14 cellular contexts compared by ENCODE assay signal in genomic region chr7:12770227-12770975, GRCh38.
DNase-seq lines count a peak whose midpoint lies in the region; ATAC-seq and TF ChIP-seq lines count a peak whose summit lies in the region.
"Had no signal": no experiment of that assay in that cellular context is flagged by ENCODE, and none has a peak within 500 bp of the region (broad histone marks: within the 10 kb centered on the region; RNA-seq: fewer than 3 reads in every experiment).

No MANE protein-coding gene starts in this region.

- H3K4me1 ChIP-seq in iPS-20b (ENCODE audit: insufficient read depth, low read length) (peaks cover 39% of the 10 kb centered on the region), transverse colon (peaks cover 0 to 28% (median 21%) of the 10 kb centered on the region in 4 donors)

- no peaks in the 10 kb centered on the region for H3K27me3 ChIP-seq in iPS-20b (ENCODE audit: insufficient read depth, low read length)
- H3K27me3 ChIP-seq in transverse colon: no peaks in the 10 kb centered on the region

- TF ChIP-seq EP300 in transverse colon (IDR thresholded peaks at IDR 0.05; ENCODE audit: low read depth): no peak

- H3K27ac ChIP-seq in iPS-20b (ENCODE audit: low read length) (peak overlapping the region; percentile 54), transverse colon (peak overlapping the region; percentile 65 to 71 (median 66))

- H3K36me3 ChIP-seq in iPS-20b (ENCODE audit: insufficient read depth, low read depth, low read length) (no peaks in the 10 kb centered on the region), transverse colon (no peaks in the 10 kb centered on the region)

- intact Hi-C loops in transverse colon (cut with DNase I; ENCODE audit: low total_unique reads): no loop called here

- no peak for TF ChIP-seq CTCF in WTC11 (IDR thresholded peaks at IDR 0.05)
- no peak for TF ChIP-seq CTCF in transverse colon (IDR thresholded peaks at IDR 0.05)

- peak overlapping the region; percentile 21; the same call in 1 of the 2 replicates for H3K9ac ChIP-seq in iPS-20b (ENCODE audit: low read depth, low read length)

- peaks cover 44% of the 10 kb centered on the region for H3K4me1 Mint-ChIP-seq in WTC11
- H3K4me1 Mint-ChIP-seq: central memory CD8-positive, alpha-beta T cell had no signal

- CTCF ChIA-PET in WTC11 (lab: Charles Lee): interaction anchor here (0.6 to 1.9 kb wide), 2 partner anchors 59 to 83 kb away, joined by 3 to 9 read pairs; partner anchors contain the start of gene ARL4A

- POLR2A ChIA-PET in WTC11 (lab: Charles Lee): no interaction called here

- no peaks in the 10 kb centered on the region for H3K27me3 Mint-ChIP-seq in WTC11 (ENCODE audit: low read depth)

- DNase-seq in NCI-H1694 (lab: John Stamatoyannopoulos, UW) (peak; percentile 6), NCI-H1694 treated with DMSO at 0.1 percent for 48 hours (lab: John Stamatoyannopoulos, UW) (no peak), WTC11 (ENCODE audit: low spot score) (no peak), transverse colon (peak; percentile 29)
- no peak for DNase-seq in activated CD4-positive, CD25-positive, alpha-beta regulatory T cell treated with anti-CD3 and anti-CD28 coated beads, Interleukin-2, amount 50 U/mL, for 72 hours
- no peak for DNase-seq in activated effector memory CD4-positive, alpha-beta T cell treated with anti-CD3 and anti-CD28 coated beads, Interleukin-2, amount 50 U/mL, for 16 hours
- DNase-seq: 8988T; naive B cell; NCI-H526; stimulated activated CD4-positive, alpha-beta T cell treated with anti-CD3 and anti-CD28 coated beads, Interleukin-4, amount 100 ng/mL, for 4 hours; T-cell had no signal

- peaks cover 16% of the 10 kb centered on the region for H3K36me3 Mint-ChIP-seq in WTC11
- H3K36me3 Mint-ChIP-seq: naive B cell, T-cell had no signal

- peak overlapping the region; percentile 94 for H3K27ac Mint-ChIP-seq in WTC11
- H3K27ac Mint-ChIP-seq: naive B cell, T-cell had no signal

- TF ChIP-seq POLR2A in transverse colon (IDR thresholded peaks at IDR 0.05): no peak

- H3K4me3 Mint-ChIP-seq in WTC11: peak overlapping the region; percentile 18; the same call in 1 of the 2 replicates
- H3K4me3 Mint-ChIP-seq: central memory CD8-positive, alpha-beta T cell; naive B cell; T-cell had no signal

- peak overlapping the region; percentile 12; the same call in 1 of the 2 replicates for H3K4me3 ChIP-seq in iPS-20b (ENCODE audit: low read length)
- H3K4me3 ChIP-seq in transverse colon: no peak overlapping the region

- H3K9me3 ChIP-seq in iPS-20b (ENCODE audit: insufficient read depth, low read depth, low read length) (no peaks in the 10 kb centered on the region), transverse colon (no peaks in the 10 kb centered on the region)

- ATAC-seq in WTC11: peak; percentile 77
- ATAC-seq in HG02970 (IDR thresholded peaks at IDR 0.05; ENCODE audit: low FRiP score, unreplicated experiment): no peak
- ATAC-seq: T-cell had no signal

- peaks cover 17% of the 10 kb centered on the region for H3K9me3 Mint-ChIP-seq in WTC11
- H3K9me3 Mint-ChIP-seq: central memory CD8-positive, alpha-beta T cell had no signal

- WGBS in transverse colon (ENCODE audit: low coverage in 1 of 2), 2 donors: 19% methylated on average over 3 of the region's 3 CpGs

- in situ Hi-C loops in transverse colon (cut with MboI; ENCODE audit: low pct_ligation_motif_present in 1 of 4, low pct_unique_long_range_greater_than_20kb in 1 of 4, low sequenced_read_pairs in 3 of 4): no loop called here

TF ChIP-seq in WTC11, 78 proteins besides CTCF, POLR2A, EP300 and RAD21 (continues in another document):
- TF ChIP-seq ARID4B (CRISPR knock-in tag; IDR thresholded peaks at IDR 0.05; ENCODE audit: borderline replicate concordance) (no peak), ZNF121 (CRISPR knock-in tag; IDR thresholded peaks at IDR 0.05) (no peak), ZNF532 (CRISPR knock-in tag; IDR thresholded peaks at IDR 0.05; ENCODE audit: borderline replicate concordance) (no peak), ZNF263 (CRISPR knock-in tag; IDR thresholded peaks at IDR 0.05; ENCODE audit: low read depth) (no peak), TCF7 (CRISPR knock-in tag; IDR thresholded peaks at IDR 0.05; ENCODE audit: low read depth) (no peak), E2F5 (CRISPR knock-in tag; IDR thresholded peaks at IDR 0.05) (no peak)

Comparison
In these comparisons a context has a peak if more than half of its experiments do, and no peak if none do; other contexts are left out.
1. DNase-seq: peak in NCI-H1694 (single experiment) and transverse colon (single experiment); none in NCI-H1694 treated with DMSO at 0.1 percent for 48 hours (single experiment), WTC11 (single experiment), activated CD4-positive, CD25-positive, alpha-beta regulatory T cell treated with anti-CD3 and anti-CD28 coated beads, Interleukin-2, amount 50 U/mL, for 72 hours (single experiment) and activated effector memory CD4-positive, alpha-beta T cell treated with anti-CD3 and anti-CD28 coated beads, Interleukin-2, amount 50 U/mL, for 16 hours (single experiment).